ENCODE assay signal across 1 cellular context in the genomic region with DNA sequence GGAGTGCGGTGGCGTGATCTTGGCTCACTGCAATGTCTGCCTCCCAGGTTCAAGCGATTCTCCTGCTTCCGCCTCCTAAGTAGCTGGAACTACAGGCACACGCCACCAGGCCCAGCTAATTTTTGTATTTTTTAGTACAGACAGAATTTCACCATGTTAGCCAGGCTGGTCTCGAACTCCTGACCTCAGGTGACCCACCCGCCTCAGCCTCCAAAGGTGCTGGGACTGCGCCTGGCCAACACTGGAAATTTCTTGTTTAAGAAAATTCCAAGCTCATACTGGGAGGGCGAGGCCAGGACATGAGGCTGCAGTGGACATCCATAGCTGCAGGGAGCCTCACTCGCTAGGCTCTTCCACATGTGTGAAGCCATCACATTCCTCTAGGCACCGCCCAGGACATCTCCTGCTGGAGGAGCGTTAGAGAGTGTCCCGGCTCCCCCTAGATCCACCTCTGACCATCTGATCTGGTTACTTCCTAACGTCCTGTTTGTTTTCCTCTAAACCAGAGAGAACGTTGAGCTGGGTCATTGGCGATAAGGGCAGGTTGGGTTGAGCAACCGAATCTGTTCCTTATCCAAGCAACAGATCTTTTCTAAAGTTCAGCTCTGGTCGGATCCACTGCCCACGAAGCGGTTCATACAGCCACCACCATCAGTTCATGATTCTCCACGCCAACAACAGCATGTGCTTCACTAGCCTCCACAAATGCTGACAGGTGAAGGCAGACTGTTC.
TF ChIP-seq lines count a peak whose summit lies in the region.

No MANE protein-coding gene starts in this region.

TF ChIP-seq in K562, 482 proteins besides CTCF, POLR2A, EP300 and RAD21 (continued from another document and continues in another):
- TF ChIP-seq, protein P1, sequence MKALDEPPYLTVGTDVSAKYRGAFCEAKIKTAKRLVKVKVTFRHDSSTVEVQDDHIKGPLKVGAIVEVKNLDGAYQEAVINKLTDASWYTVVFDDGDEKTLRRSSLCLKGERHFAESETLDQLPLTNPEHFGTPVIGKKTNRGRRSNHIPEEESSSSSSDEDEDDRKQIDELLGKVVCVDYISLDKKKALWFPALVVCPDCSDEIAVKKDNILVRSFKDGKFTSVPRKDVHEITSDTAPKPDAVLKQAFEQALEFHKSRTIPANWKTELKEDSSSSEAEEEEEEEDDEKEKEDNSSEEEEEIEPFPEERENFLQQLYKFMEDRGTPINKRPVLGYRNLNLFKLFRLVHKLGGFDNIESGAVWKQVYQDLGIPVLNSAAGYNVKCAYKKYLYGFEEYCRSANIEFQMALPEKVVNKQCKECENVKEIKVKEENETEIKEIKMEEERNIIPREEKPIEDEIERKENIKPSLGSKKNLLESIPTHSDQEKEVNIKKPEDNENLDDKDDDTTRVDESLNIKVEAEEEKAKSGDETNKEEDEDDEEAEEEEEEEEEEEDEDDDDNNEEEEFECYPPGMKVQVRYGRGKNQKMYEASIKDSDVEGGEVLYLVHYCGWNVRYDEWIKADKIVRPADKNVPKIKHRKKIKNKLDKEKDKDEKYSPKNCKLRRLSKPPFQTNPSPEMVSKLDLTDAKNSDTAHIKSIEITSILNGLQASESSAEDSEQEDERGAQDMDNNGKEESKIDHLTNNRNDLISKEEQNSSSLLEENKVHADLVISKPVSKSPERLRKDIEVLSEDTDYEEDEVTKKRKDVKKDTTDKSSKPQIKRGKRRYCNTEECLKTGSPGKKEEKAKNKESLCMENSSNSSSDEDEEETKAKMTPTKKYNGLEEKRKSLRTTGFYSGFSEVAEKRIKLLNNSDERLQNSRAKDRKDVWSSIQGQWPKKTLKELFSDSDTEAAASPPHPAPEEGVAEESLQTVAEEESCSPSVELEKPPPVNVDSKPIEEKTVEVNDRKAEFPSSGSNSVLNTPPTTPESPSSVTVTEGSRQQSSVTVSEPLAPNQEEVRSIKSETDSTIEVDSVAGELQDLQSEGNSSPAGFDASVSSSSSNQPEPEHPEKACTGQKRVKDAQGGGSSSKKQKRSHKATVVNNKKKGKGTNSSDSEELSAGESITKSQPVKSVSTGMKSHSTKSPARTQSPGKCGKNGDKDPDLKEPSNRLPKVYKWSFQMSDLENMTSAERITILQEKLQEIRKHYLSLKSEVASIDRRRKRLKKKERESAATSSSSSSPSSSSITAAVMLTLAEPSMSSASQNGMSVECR (CRISPR knock-in tag; IDR thresholded peaks at IDR 0.05), result no peak
- TF ChIP-seq PPARD (CRISPR knock-in tag; IDR thresholded peaks at IDR 0.05) (no peak), ZNF785 (CRISPR knock-in tag; IDR thresholded peaks at IDR 0.05) (no peak), ARID1B (IDR thresholded peaks at IDR 0.05) (peak; percentile 96), ZC3H4 (CRISPR knock-in tag; IDR thresholded peaks at IDR 0.05; ENCODE audit: borderline replicate concordance) (no peak), PBX2 (CRISPR knock-in tag; IDR thresholded peaks at IDR 0.05; ENCODE audit: low read depth) (no peak), PBX2 (tag; conservative IDR thresholded peaks at IDR 0.05; ENCODE audit: low read depth) (no peak), ZNF592 (IDR thresholded peaks at IDR 0.05) (peak; percentile 87), RNF2 (IDR thresholded peaks at IDR 0.05) (peak; percentile 100), TRIM28 (IDR thresholded peaks at IDR 0.05) (no peak), ZBTB8A (IDR thresholded peaks at IDR 0.05; ENCODE audit: partially characterized antibody) (no peak), ZNF134 (CRISPR knock-in tag; conservative IDR thresholded peaks at IDR 0.05) (0 out of 2 replicates have a peak, but pooled peaks have one; percentile 5), ARID2 (IDR thresholded peaks at IDR 0.05) (no peak), CBX8 (IDR thresholded peaks at IDR 0.05; ENCODE audit: borderline replicate concordance, extremely low read depth, low read depth, low read length, poor library complexity, severe bottlenecking) (no peak), CBFA2T3 (IDR thresholded peaks at IDR 0.05) (peak; percentile 94), LCOR (CRISPR knock-in tag; IDR thresholded peaks at IDR 0.05) (no peak), ZNF217 (CRISPR knock-in tag; IDR thresholded peaks at IDR 0.05) (no peak), XRCC3 (IDR thresholded peaks at IDR 0.05) (no peak), ZNF146 (CRISPR knock-in tag; IDR thresholded peaks at IDR 0.05; ENCODE audit: unreplicated experiment) (no peak), PYGO2 (tag; IDR thresholded peaks at IDR 0.05) (no peak), XRCC5 (IDR thresholded peaks at IDR 0.05; ENCODE audit: low read depth, low read length) (no peak), SMAD4 (CRISPR knock-in tag; conservative IDR thresholded peaks at IDR 0.05) (peak; percentile 79), ZBTB26 (CRISPR knock-in tag; IDR thresholded peaks at IDR 0.05) (no peak), BDP1 (IDR thresholded peaks at IDR 0.05; ENCODE audit: insufficient read depth, insufficient read length) (no peak), HEY1 (CRISPR knock-in tag; IDR thresholded peaks at IDR 0.05; ENCODE audit: borderline replicate concordance) (no peak), CTBP1 (IDR thresholded peaks at IDR 0.05; ENCODE audit: borderline replicate concordance) (peak; percentile 97), EZH2 (IDR thresholded peaks at IDR 0.05; ENCODE audit: borderline replicate concordance, low read depth, low read length) (no peak), PTBP1 (IDR thresholded peaks at IDR 0.05; ENCODE audit: low read depth, low read length) (no peak), REST (CRISPR knock-in tag; IDR thresholded peaks at IDR 0.05; ENCODE audit: low read depth) (peak; percentile 43; the same call in 1 of the 2 replicates), HOXB6 (CRISPR knock-in tag; IDR thresholded peaks at IDR 0.05; ENCODE audit: borderline replicate concordance) (no peak), MCM2 (IDR thresholded peaks at IDR 0.05; ENCODE audit: low read depth) (no peak), ZNF584 (CRISPR knock-in tag; IDR thresholded peaks at IDR 0.05; ENCODE audit: low read depth) (peak; percentile 54; the same call in 1 of the 2 replicates), SMAD1 (IDR thresholded peaks at IDR 0.05; ENCODE audit: low read depth, low read length, partially characterized antibody) (peak; percentile 71), C11orf30 (IDR thresholded peaks at IDR 0.05; ENCODE audit: low read depth) (no peak), SMARCA4 (IDR thresholded peaks at IDR 0.05) (peak; percentile 93), TSC22D4 (tag; IDR thresholded peaks at IDR 0.05) (no peak)
- TF ChIP-seq, protein P2, sequence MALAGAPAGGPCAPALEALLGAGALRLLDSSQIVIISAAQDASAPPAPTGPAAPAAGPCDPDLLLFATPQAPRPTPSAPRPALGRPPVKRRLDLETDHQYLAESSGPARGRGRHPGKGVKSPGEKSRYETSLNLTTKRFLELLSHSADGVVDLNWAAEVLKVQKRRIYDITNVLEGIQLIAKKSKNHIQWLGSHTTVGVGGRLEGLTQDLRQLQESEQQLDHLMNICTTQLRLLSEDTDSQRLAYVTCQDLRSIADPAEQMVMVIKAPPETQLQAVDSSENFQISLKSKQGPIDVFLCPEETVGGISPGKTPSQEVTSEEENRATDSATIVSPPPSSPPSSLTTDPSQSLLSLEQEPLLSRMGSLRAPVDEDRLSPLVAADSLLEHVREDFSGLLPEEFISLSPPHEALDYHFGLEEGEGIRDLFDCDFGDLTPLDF (CRISPR knock-in tag; IDR thresholded peaks at IDR 0.05), result no peak
- TF ChIP-seq, protein P3, sequence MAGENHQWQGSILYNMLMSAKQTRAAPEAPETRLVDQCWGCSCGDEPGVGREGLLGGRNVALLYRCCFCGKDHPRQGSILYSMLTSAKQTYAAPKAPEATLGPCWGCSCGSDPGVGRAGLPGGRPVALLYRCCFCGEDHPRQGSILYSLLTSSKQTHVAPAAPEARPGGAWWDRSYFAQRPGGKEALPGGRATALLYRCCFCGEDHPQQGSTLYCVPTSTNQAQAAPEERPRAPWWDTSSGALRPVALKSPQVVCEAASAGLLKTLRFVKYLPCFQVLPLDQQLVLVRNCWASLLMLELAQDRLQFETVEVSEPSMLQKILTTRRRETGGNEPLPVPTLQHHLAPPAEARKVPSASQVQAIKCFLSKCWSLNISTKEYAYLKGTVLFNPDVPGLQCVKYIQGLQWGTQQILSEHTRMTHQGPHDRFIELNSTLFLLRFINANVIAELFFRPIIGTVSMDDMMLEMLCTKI (IDR thresholded peaks at IDR 0.05; ENCODE audit: partially characterized antibody), result no peak
- TF ChIP-seq, protein P4, sequence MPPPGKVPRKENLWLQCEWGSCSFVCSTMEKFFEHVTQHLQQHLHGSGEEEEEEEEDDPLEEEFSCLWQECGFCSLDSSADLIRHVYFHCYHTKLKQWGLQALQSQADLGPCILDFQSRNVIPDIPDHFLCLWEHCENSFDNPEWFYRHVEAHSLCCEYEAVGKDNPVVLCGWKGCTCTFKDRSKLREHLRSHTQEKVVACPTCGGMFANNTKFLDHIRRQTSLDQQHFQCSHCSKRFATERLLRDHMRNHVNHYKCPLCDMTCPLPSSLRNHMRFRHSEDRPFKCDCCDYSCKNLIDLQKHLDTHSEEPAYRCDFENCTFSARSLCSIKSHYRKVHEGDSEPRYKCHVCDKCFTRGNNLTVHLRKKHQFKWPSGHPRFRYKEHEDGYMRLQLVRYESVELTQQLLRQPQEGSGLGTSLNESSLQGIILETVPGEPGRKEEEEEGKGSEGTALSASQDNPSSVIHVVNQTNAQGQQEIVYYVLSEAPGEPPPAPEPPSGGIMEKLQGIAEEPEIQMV (tag; conservative IDR thresholded peaks at IDR 0.05; ENCODE audit: low read depth), result no peak
